Comparison of ENCODE assay signal across 13 cellular contexts in the genomic region with DNA sequence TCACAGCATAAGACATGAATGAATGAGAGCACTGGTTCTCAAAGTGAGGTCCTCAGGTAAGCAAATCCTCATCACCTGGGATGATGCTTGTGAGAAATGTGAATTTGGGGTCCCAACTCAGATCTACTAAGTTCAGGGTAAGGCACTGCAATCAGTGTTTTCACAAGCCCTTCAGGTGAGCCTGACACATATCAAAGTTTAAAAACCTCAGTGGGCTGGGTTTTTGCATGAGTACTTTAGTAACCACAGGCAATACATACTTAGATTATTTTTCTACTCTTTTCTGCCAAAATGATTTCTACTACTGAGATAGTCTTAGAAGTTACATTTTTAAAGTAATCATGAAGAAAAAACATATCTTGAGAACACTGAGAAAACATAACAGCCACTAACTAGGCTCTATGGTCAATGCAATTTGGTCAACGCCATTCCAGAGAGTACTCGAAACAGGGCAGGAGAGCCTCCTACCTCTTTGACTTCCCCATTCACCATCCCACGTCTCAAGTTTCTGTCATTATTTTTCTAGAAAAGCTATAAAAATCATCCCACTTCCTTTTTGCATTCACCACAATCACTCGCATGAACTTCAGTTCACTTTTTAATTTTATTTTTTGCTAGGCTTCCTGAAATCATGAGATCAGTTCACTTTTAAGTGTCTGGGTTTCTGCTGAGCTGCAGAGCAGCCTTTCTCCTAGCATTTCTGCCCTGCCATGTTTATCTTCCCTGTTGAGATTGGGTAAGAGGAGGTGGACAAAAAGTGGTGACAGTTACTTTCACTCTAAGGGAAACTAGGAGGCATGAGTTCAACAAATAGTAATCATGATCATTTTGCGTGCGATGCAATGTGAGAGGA.
DNase-seq lines count a peak whose midpoint lies in the region; ATAC-seq lines count a peak whose summit lies in the region.
"Had no signal": no experiment of that assay in that cellular context is flagged by ENCODE, and none has a peak within 500 bp of the region (broad histone marks: within the 10 kb centered on the region; RNA-seq: fewer than 3 reads in every experiment).

No MANE protein-coding gene starts in this region.

- H3K27ac Mint-ChIP-seq in immature natural killer cell: no peak overlapping the region

- no peaks in the 10 kb centered on the region for H3K9me3 Mint-ChIP-seq in immature natural killer cell

- H3K36me3 Mint-ChIP-seq in immature natural killer cell: no peaks in the 10 kb centered on the region

- no peaks in the 10 kb centered on the region for H3K4me1 Mint-ChIP-seq in immature natural killer cell

- peak; percentile 62 for ATAC-seq in HG03039 (IDR thresholded peaks at IDR 0.05; ENCODE audit: unreplicated experiment)
- no peak for ATAC-seq in HG02610 (IDR thresholded peaks at IDR 0.05; ENCODE audit: unreplicated experiment)
- ATAC-seq: sciatic nerve had no signal

- DNase-seq in SIG-M5 treated with dmso at 0.1 percent for 504 hours (lab: John Stamatoyannopoulos, UW; ENCODE audit: unreplicated experiment) (peak; percentile 67), SIG-M5 (lab: John Stamatoyannopoulos, UW) (no peak), NOMO-1 treated with DMSO at 0.1 percent for 48 hours (lab: John Stamatoyannopoulos, UW; ENCODE audit: unreplicated experiment) (peak; percentile 95), cerebellum (ENCODE audit: low spot score) (no peak), DMS114 treated with DMSO at 0.1 percent for 48 hours (lab: John Stamatoyannopoulos, UW; ENCODE audit: unreplicated experiment) (no peak), immature natural killer cell (no peak)
- DNase-seq: activated CD8-positive, alpha-beta memory T cell treated with anti-CD3 and anti-CD28 coated beads, Interleukin-2, amount 50 U/mL, for 4 hours; DMS53; MG63; transverse colon had no signal

- no peak overlapping the region for H3K4me3 Mint-ChIP-seq in immature natural killer cell

- H3K27me3 Mint-ChIP-seq in immature natural killer cell (ENCODE audit: low read depth in 3 of 3): peaks cover 0 to 5% (median 5%) of the 10 kb centered on the region in 3 donors

Comparison
In these comparisons a context has a peak if more than half of its experiments do, and no peak if none do; other contexts are left out.
1. DNase-seq: peak in SIG-M5 treated with dmso at 0.1 percent for 504 hours (single experiment) and NOMO-1 treated with DMSO at 0.1 percent for 48 hours (single experiment); none in SIG-M5 (single experiment), cerebellum (single experiment), DMS114 treated with DMSO at 0.1 percent for 48 hours (single experiment) and immature natural killer cell (0 of 3).